1 cellular context compared by ENCODE assay signal in genomic region chr22:37991738-37992442, GRCh38.
TF ChIP-seq lines count a peak whose summit lies in the region.

No MANE protein-coding gene starts in this region.

TF ChIP-seq in IMR-90, 13 proteins besides CTCF, POLR2A, EP300 and RAD21 (continued from another document):
- TF ChIP-seq USF2 (IDR thresholded peaks at IDR 0.05; ENCODE audit: low read depth, low read length) (no peak), CHD1 (IDR thresholded peaks at IDR 0.05; ENCODE audit: low read depth, low read length) (no peak), NFE2L2 (IDR thresholded peaks at IDR 0.05; ENCODE audit: low read depth, low read length) (no peak), RCOR1 (IDR thresholded peaks at IDR 0.05; ENCODE audit: insufficient replicate concordance, low read length) (no peak), MXI1 (IDR thresholded peaks at IDR 0.05; ENCODE audit: borderline replicate concordance, low read depth, low read length) (no peak), MAZ (IDR thresholded peaks at IDR 0.05; ENCODE audit: borderline replicate concordance, low read depth, low read length) (no peak), ELK1 (IDR thresholded peaks at IDR 0.05; ENCODE audit: borderline replicate concordance, low read depth, low read length) (no peak), MAFK (IDR thresholded peaks at IDR 0.05; ENCODE audit: low read depth, low read length) (no peak)
